ENCODE assay signal across 22 cellular contexts in genomic region chr15:98321916-98322315, GRCh38.
DNase-seq lines count a peak whose midpoint lies in the region.
"Had no signal": no experiment of that assay in that cellular context is flagged by ENCODE, and none has a peak within 500 bp of the region (broad histone marks: within the 10 kb centered on the region; RNA-seq: fewer than 3 reads in every experiment).

No MANE protein-coding gene starts in this region.

- in situ Hi-C loops in ACHN (cut with HindIII; ENCODE audit: low pct_ligation_motif_present, low pct_unique_long_range_greater_than_20kb, low sequenced_read_pairs) (no loop called here), G401 (cut with HindIII; ENCODE audit: low sequenced_read_pairs) (no loop called here)

- H3K27me3 ChIP-seq in SJCRH30, result peaks cover 7% of the 10 kb centered on the region
- H3K27me3 ChIP-seq: adrenal gland had no signal

- H3K4me1 ChIP-seq in SJCRH30, result no peaks in the 10 kb centered on the region
- H3K4me1 ChIP-seq: adrenal gland had no signal

- no peak overlapping the region for H3K27ac ChIP-seq in SJCRH30
- H3K27ac ChIP-seq: adrenal gland had no signal

- DNase-seq in ACHN, result peak; percentile 25
- DNase-seq in MV-4-11 (lab: John Stamatoyannopoulos, UW), result peak; percentile 11
- DNase-seq in SJCRH30, result peak; percentile 13 to 35
- DNase-seq in islet precursor cell, result peak; percentile 34
- no peak for DNase-seq in NAMALWA (ENCODE audit: low spot score)
- no peak for DNase-seq in G401 (ENCODE audit: low spot score)
- DNase-seq in nucleus accumbens (lab: John Stamatoyannopoulos, UW), result no peak
- DNase-seq in effector CD4-positive, alpha-beta T cell, result no peak
- DNase-seq: activated CD4-positive, CD25-positive, alpha-beta regulatory T cell; activated CD8-positive, alpha-beta memory T cell treated with anti-CD3 and anti-CD28 coated beads for 24 hours; adrenal gland; CD8-positive, alpha-beta memory T cell; cerebellar nuclear complex; effector memory CD8-positive, alpha-beta T cell; foreskin fibroblast; KG1; naive thymus-derived CD8-positive, alpha-beta T cell; NCI-H2029; NCI-H82; stimulated activated naive CD8-positive, alpha-beta T cell treated with anti-CD3 and anti-CD28 coated beads, Interleukin-15, amount 100 ng/mL, for 72 hours; T-helper 17 cell had no signal

- no peak overlapping the region for H3K4me3 ChIP-seq in SJCRH30
- H3K4me3 ChIP-seq: adrenal gland, lung had no signal

- H3K9me3 ChIP-seq in SJCRH30 (replicated peaks), result no peaks in the 10 kb centered on the region
- H3K9me3 ChIP-seq: adrenal gland had no signal

- no peaks in the 10 kb centered on the region for H3K36me3 ChIP-seq in SJCRH30
- H3K36me3 ChIP-seq: adrenal gland had no signal

Comparison
In these comparisons a context has a peak if more than half of its experiments do, and no peak if none do; other contexts are left out.
1. DNase-seq: peak in ACHN (single experiment), MV-4-11 (single experiment), SJCRH30 (2 of 2) and islet precursor cell (single experiment); none in NAMALWA (single experiment), G401 (single experiment), nucleus accumbens (0 of 56) and effector CD4-positive, alpha-beta T cell (single experiment).